ENCODE assay signal across 8 cellular contexts in the genomic region with DNA sequence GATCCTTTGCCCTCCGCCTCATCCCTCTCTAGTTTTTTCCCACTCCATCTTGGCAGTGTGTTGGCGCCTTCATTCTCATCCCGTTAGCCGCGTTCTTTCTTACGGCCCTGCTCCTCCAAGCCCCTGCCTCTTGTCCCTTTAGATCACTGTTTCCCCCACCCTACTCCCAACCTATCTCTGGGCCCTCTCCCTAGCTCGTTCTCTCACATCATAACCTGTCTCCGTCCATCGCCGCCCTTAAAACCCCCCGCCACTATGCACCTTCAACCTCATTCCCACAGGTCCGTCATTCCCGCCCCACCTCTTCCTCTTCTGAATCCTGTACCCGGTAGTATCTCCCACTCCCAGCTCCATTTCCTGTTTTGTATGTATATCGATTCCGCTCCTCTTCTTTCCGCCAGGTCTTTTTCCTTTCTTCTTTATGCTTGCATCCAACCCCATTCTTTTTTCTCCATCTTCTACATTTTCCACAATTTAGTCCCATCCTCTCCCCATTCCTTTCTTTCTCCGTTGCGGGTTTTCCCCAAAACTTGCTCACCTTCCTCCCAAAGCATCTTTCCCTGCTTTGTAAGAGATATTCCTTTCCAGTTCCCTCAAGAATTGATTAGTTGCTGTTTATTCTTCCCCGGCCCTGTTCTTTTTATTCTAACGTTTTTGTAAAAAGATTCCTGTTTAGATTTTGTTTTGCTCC. TPM values are rescaled to one million over a fixed set of nuclear protein-coding genes. Genes with fewer than 3 reads are reported as not detected.
DNase-seq lines count a peak whose midpoint lies in the region; TF ChIP-seq lines count a peak whose summit lies in the region.

No MANE protein-coding gene starts in this region.

- TF ChIP-seq CTCF in 22Rv1 (IDR thresholded peaks at IDR 0.05): no peak
- no peak for TF ChIP-seq CTCF in OCI-LY3 (IDR thresholded peaks at IDR 0.05; ENCODE audit: low read depth, low read length)
- TF ChIP-seq CTCF in epithelial cell of proximal tubule (conservative IDR thresholded peaks at IDR 0.05; ENCODE audit: low read depth, low read length): no peak
- TF ChIP-seq CTCF in nephron progenitor cell (IDR thresholded peaks at IDR 0.05): no peak

- H3K27me3 Mint-ChIP-seq in nephron progenitor cell (ENCODE audit: low read depth, poor library complexity): peaks cover 7% of the 10 kb centered on the region
- no peaks in the 10 kb centered on the region for H3K27me3 Mint-ChIP-seq in activated naive CD4-positive, alpha-beta T cell treated with anti-CD3 and anti-CD28 coated beads, Interleukin-2, amount 10 ng/mL, durations not matched to agents 7 days and 5 days

- no peak overlapping the region for H3K27ac Mint-ChIP-seq in nephron progenitor cell
- no peak overlapping the region for H3K27ac Mint-ChIP-seq in activated naive CD4-positive, alpha-beta T cell treated with anti-CD3 and anti-CD28 coated beads, Interleukin-2, amount 10 ng/mL, durations not matched to agents 7 days and 5 days

- H2AFZ ChIP-seq in OCI-LY3 (ENCODE audit: low read depth, low read length): peak overlapping the region; percentile 87

- in situ Hi-C loops in HAP-1 (cut with MboI; ENCODE audit: low sequenced_read_pairs): loop anchor here (5.0 kb wide), 1 partner anchor 156 kb away; a partner anchor contains a TSS

- DNase-seq in HAP-1 (ENCODE audit: low spot score in 2 of 2): peak; percentile 51 to 71
- no peak for DNase-seq in epithelial cell of proximal tubule (ENCODE audit: low read depth)
- DNase-seq in nephron progenitor cell: peak; percentile 29
- no peak for DNase-seq in NCI-H446 treated with DMSO at 0.1 percent for 48 hours (lab: John Stamatoyannopoulos, UW)
- DNase-seq in activated naive CD4-positive, alpha-beta T cell (lab: John Stamatoyannopoulos, UW): no peak
- DNase-seq in activated naive CD4-positive, alpha-beta T cell treated with anti-CD3 and anti-CD28 coated beads, Interleukin-2, amount 10 ng/mL, durations not matched to agents 7 days and 5 days: no peak

- no peaks in the 10 kb centered on the region for H3K9me3 ChIP-seq in HAP-1
- no peaks in the 10 kb centered on the region for H3K9me3 ChIP-seq in OCI-LY3 (ENCODE audit: insufficient read depth, low read length)

- H3K27ac ChIP-seq in 22Rv1 (peak overlapping the region; percentile 77), OCI-LY3 (ENCODE audit: low read length) (no peak overlapping the region)

- H3K4me2 ChIP-seq in OCI-LY3 (ENCODE audit: low read length): peak overlapping the region; percentile 96

- no peaks in the 10 kb centered on the region for H3K36me3 ChIP-seq in HAP-1 (replicated peaks)
- no peaks in the 10 kb centered on the region for H3K36me3 ChIP-seq in OCI-LY3 (replicated peaks; ENCODE audit: low read depth, low read length)

- no peaks in the 10 kb centered on the region for H3K27me3 ChIP-seq in HAP-1 (ENCODE audit: low read depth)
- H3K27me3 ChIP-seq in OCI-LY3 (ENCODE audit: low read depth, low read length): peaks cover 3% of the 10 kb centered on the region; the same call in 1 of the 2 replicates

- H3K4me1 ChIP-seq in HAP-1: peaks cover 15% of the 10 kb centered on the region
- H3K4me1 ChIP-seq in OCI-LY3 (ENCODE audit: low read length): peaks cover 43% of the 10 kb centered on the region

- H3K9me3 Mint-ChIP-seq in nephron progenitor cell: no peaks in the 10 kb centered on the region
- no peaks in the 10 kb centered on the region for H3K9me3 Mint-ChIP-seq in activated naive CD4-positive, alpha-beta T cell treated with anti-CD3 and anti-CD28 coated beads, Interleukin-2, amount 10 ng/mL, durations not matched to agents 7 days and 5 days

- H3K9ac ChIP-seq in OCI-LY3 (ENCODE audit: low read length): peak overlapping the region; percentile 66

- H3K4me3 Mint-ChIP-seq in nephron progenitor cell: no peak overlapping the region
- H3K4me3 Mint-ChIP-seq in activated naive CD4-positive, alpha-beta T cell treated with anti-CD3 and anti-CD28 coated beads, Interleukin-2, amount 10 ng/mL, durations not matched to agents 7 days and 5 days: no peak overlapping the region

- H3K4me3 ChIP-seq in HAP-1 (peak overlapping the region; percentile 52), OCI-LY3 (ENCODE audit: low read length) (peak overlapping the region; percentile 95), epithelial cell of proximal tubule (ENCODE audit: low read depth, low read length) (peak overlapping the region; percentile 76)

- no peaks in the 10 kb centered on the region for H3K36me3 Mint-ChIP-seq in nephron progenitor cell (ENCODE audit: low read depth)
- H3K36me3 Mint-ChIP-seq in activated naive CD4-positive, alpha-beta T cell treated with anti-CD3 and anti-CD28 coated beads, Interleukin-2, amount 10 ng/mL, durations not matched to agents 7 days and 5 days: no peaks in the 10 kb centered on the region

- no peaks in the 10 kb centered on the region for H4K20me1 ChIP-seq in OCI-LY3 (ENCODE audit: insufficient read depth, low read length)

- CTCF ChIA-PET in activated naive CD4-positive, alpha-beta T cell treated with anti-CD3 and anti-CD28 coated beads, Interleukin-2, amount 10 ng/mL, durations not matched to agents 7 days and 5 days (lab: Charles Lee): interaction anchor here (1.3 to 2.7 kb wide), 4 partner anchors 154 to 242 kb away, joined by 4 to 15 read pairs (median 4); no protein-coding TSS in a partner anchor

- H3K4me1 Mint-ChIP-seq in nephron progenitor cell: peaks cover 21% of the 10 kb centered on the region
- H3K4me1 Mint-ChIP-seq in activated naive CD4-positive, alpha-beta T cell treated with anti-CD3 and anti-CD28 coated beads, Interleukin-2, amount 10 ng/mL, durations not matched to agents 7 days and 5 days: peaks cover 15% of the 10 kb centered on the region

- H3K79me2 ChIP-seq in OCI-LY3 (ENCODE audit: low read length): no peaks in the 10 kb centered on the region

RNA-seq across cellular contexts. Expression of a gene that starts 0.7 kb away (rescaled TPM):
- total RNA-seq in epithelial cell of proximal tubule: 18.1 and 20.2 TPM in 2 replicates

RNA-seq across cellular contexts. Expression of a gene that starts 58.9 kb away (rescaled TPM):
- total RNA-seq in epithelial cell of proximal tubule: 6.7 and 8.2 TPM in 2 replicates

Comparison
In these comparisons a context has a peak if more than half of its experiments do, and no peak if none do; other contexts are left out.
1. DNase-seq: peak in HAP-1 (2 of 2) and nephron progenitor cell (single experiment); none in epithelial cell of proximal tubule (single experiment), NCI-H446 treated with DMSO at 0.1 percent for 48 hours (single experiment), activated naive CD4-positive, alpha-beta T cell (0 of 4) and activated naive CD4-positive, alpha-beta T cell treated with anti-CD3 and anti-CD28 coated beads, Interleukin-2, amount 10 ng/mL, durations not matched to agents 7 days and 5 days (single experiment).
2. Peak in every context shown above with its lines, with median percentiles within 50 percentile points of each other: H3K4me3 ChIP-seq.